In genomic region chr19:3825286-3825956, GRCh38 we compare ENCODE assay signal across 22 cellular contexts. TPM values are rescaled to one million over a fixed set of nuclear protein-coding genes. Genes with fewer than 3 reads are reported as not detected.
DNase-seq lines count a peak whose midpoint lies in the region; ATAC-seq and TF ChIP-seq lines count a peak whose summit lies in the region.
"Had no signal": no experiment of that assay in that cellular context is flagged by ENCODE, and none has a peak within 500 bp of the region (broad histone marks: within the 10 kb centered on the region; RNA-seq: fewer than 3 reads in every experiment).

No MANE protein-coding gene starts in this region.

- no peaks in the 10 kb centered on the region for H3K36me3 Mint-ChIP-seq in activated CD8-positive, alpha-beta T cell treated with anti-CD3 and anti-CD28 coated beads, Interleukin-2, amount 10 ng/mL, durations not matched to agents 7 days and 5 days (ENCODE audit: low read depth)
- H3K36me3 Mint-ChIP-seq in activated CD8-positive, alpha-beta T cell treated with anti-CD3 and anti-CD28 coated beads for 36 hours (ENCODE audit: low read depth), result no peaks in the 10 kb centered on the region

- H3K4me3 ChIP-seq in H7 (ENCODE audit: insufficient read depth, low read depth, low read length) (no peak overlapping the region), WERI-Rb-1 (ENCODE audit: low read depth, low read length) (no peak overlapping the region), neuronal stem cell (ENCODE audit: low read length in 2 of 2) (peak overlapping the region in 1 of 2 donors; percentile 26)
- H3K4me3 ChIP-seq: SJCRH30 had no signal

- ATAC-seq in activated CD8-positive, alpha-beta T cell treated with anti-CD3 and anti-CD28 coated beads, Interleukin-2, amount 10 ng/mL, durations not matched to agents 7 days and 5 days, result no peak
- no peak for ATAC-seq in activated CD8-positive, alpha-beta T cell treated with anti-CD3 and anti-CD28 coated beads for 36 hours
- no peak for ATAC-seq in GM18870 (IDR thresholded peaks at IDR 0.05; ENCODE audit: unreplicated experiment)
- ATAC-seq: Panc1, SK-N-SH treated with all-trans-retinoic acid at 6 μM for 48 hours had no signal

- CTCF ChIA-PET in activated CD8-positive, alpha-beta T cell treated with anti-CD3 and anti-CD28 coated beads, Interleukin-2, amount 10 ng/mL, durations not matched to agents 7 days and 5 days (lab: Charles Lee), result no interaction called here
- CTCF ChIA-PET in activated CD8-positive, alpha-beta T cell treated with anti-CD3 and anti-CD28 coated beads for 36 hours (lab: Charles Lee), result no interaction called here

- peak overlapping the region; percentile 83 for H2AK5ac ChIP-seq in neuronal stem cell (ENCODE audit: low read depth, low read length)

- H3K79me1 ChIP-seq in neuronal stem cell (ENCODE audit: low read depth, low read length), result no peaks in the 10 kb centered on the region

- no peak overlapping the region for H2BK12ac ChIP-seq in neuronal stem cell (ENCODE audit: low read length)

- peak overlapping the region; percentile 21 for H3K9ac ChIP-seq in neuronal stem cell (ENCODE audit: low read depth, low read length, poor library complexity)

- H3K14ac ChIP-seq in neuronal stem cell (ENCODE audit: low read length), result peak overlapping the region; percentile 21

- H3K27ac Mint-ChIP-seq in activated CD8-positive, alpha-beta T cell treated with anti-CD3 and anti-CD28 coated beads, Interleukin-2, amount 10 ng/mL, durations not matched to agents 7 days and 5 days, result peak overlapping the region; percentile 2
- no peak overlapping the region for H3K27ac Mint-ChIP-seq in activated CD8-positive, alpha-beta T cell treated with anti-CD3 and anti-CD28 coated beads for 36 hours

- no peaks in the 10 kb centered on the region for H3K27me3 Mint-ChIP-seq in activated CD8-positive, alpha-beta T cell treated with anti-CD3 and anti-CD28 coated beads, Interleukin-2, amount 10 ng/mL, durations not matched to agents 7 days and 5 days (ENCODE audit: low read depth)
- no peaks in the 10 kb centered on the region for H3K27me3 Mint-ChIP-seq in activated CD8-positive, alpha-beta T cell treated with anti-CD3 and anti-CD28 coated beads for 36 hours

- H3K23ac ChIP-seq in neuronal stem cell (ENCODE audit: low read depth, low read length, poor library complexity), result peak overlapping the region; percentile 73

- H3K18ac ChIP-seq in neuronal stem cell (ENCODE audit: low read length), result peak overlapping the region; percentile 80

- no peak overlapping the region for H4K8ac ChIP-seq in neuronal stem cell (ENCODE audit: low read depth, low read length)

- H3K9me3 ChIP-seq in WERI-Rb-1 (ENCODE audit: severe bottlenecking) (no peaks in the 10 kb centered on the region), neuronal stem cell (replicated peaks in 1 of 2; ENCODE audit: control insufficient read depth in 2 of 2, insufficient read depth in 1 of 2, low read depth in 1 of 2, low read length in 2 of 2) (no peaks in the 10 kb centered on the region)
- H3K9me3 ChIP-seq: SJCRH30 had no signal

- POLR2A ChIA-PET in activated CD8-positive, alpha-beta T cell treated with anti-CD3 and anti-CD28 coated beads, Interleukin-2, amount 10 ng/mL, durations not matched to agents 7 days and 5 days (lab: Charles Lee), result no interaction called here
- POLR2A ChIA-PET in activated CD8-positive, alpha-beta T cell treated with anti-CD3 and anti-CD28 coated beads for 36 hours (lab: Charles Lee), result no interaction called here

- H2BK120ac ChIP-seq in neuronal stem cell (ENCODE audit: low read depth, low read length), result no peak overlapping the region

- TF ChIP-seq CTCF in activated CD8-positive, alpha-beta T cell treated with anti-CD3 and anti-CD28 coated beads for 36 hours (IDR thresholded peaks at IDR 0.05), result no peak
- no peak for TF ChIP-seq CTCF in WERI-Rb-1 (IDR thresholded peaks at IDR 0.05; ENCODE audit: low read depth, low read length)

- H2AFZ ChIP-seq in neuronal stem cell (ENCODE audit: low read length), result peak overlapping the region; percentile 11

- no peak overlapping the region for H3K4me2 ChIP-seq in neuronal stem cell (ENCODE audit: insufficient read depth, low read length, poor library complexity, severe bottlenecking)

- H3K27ac ChIP-seq in WERI-Rb-1, result peak overlapping the region; percentile 51
- H3K27ac ChIP-seq in neuronal stem cell (replicated peaks; ENCODE audit: low read length), result no peak overlapping the region
- H3K27ac ChIP-seq: SJCRH30 had no signal

- H3K27me3 ChIP-seq in H7 (ENCODE audit: control insufficient read depth, insufficient read depth, low read length) (no peaks in the 10 kb centered on the region; the same call in 1 of the 2 replicates), WERI-Rb-1 (ENCODE audit: insufficient read depth, low read depth, severe bottlenecking) (no peaks in the 10 kb centered on the region), neuronal stem cell (ENCODE audit: control insufficient read depth in 3 of 3, insufficient read depth in 3 of 3, low read depth in 1 of 3, low read length in 3 of 3) (peaks cover 0 to 23% (median 0%) of the 10 kb centered on the region in 3 experiments)

- no peak for DNase-seq in activated CD8-positive, alpha-beta T cell treated with anti-CD3 and anti-CD28 coated beads, Interleukin-2, amount 10 ng/mL, durations not matched to agents 7 days and 5 days
- DNase-seq in activated CD8-positive, alpha-beta T cell treated with anti-CD3 and anti-CD28 coated beads for 36 hours, result no peak
- DNase-seq in H7 (peak; percentile 58), WERI-Rb-1 (no peak), neuronal stem cell (ENCODE audit: low spot score) (no peak)
- DNase-seq in activated T-cell treated with anti-CD3 and anti-CD28 coated beads, Interleukin-2, amount 50 U/mL, for 48 hours, result no peak
- DNase-seq: Calu3, DMS79 treated with DMSO at 0.1 percent for 48 hours, NCI-H1048, NCI-H1417, NCI-H1694, NCI-H2029 treated with DMSO at 0.1 percent for 48 hours, NCI-H446 treated with DMSO at 0.1 percent for 48 hours, NCI-H526, NCI-H82, SJCRH30 had no signal

- H2BK15ac ChIP-seq in neuronal stem cell (ENCODE audit: low read length), result peak overlapping the region; percentile 30

- WGBS in neuronal stem cell (ENCODE audit: extremely low coverage in 2 of 2, insufficient read length in 2 of 2, insufficient replicate concordance in 1 of 2), 2 donors, result no CpG with 5 or more reads among the region's 32 CpGs

- peaks cover 19% of the 10 kb centered on the region for H3K4me1 Mint-ChIP-seq in activated CD8-positive, alpha-beta T cell treated with anti-CD3 and anti-CD28 coated beads, Interleukin-2, amount 10 ng/mL, durations not matched to agents 7 days and 5 days (ENCODE audit: low read depth)
- peaks cover 8% of the 10 kb centered on the region for H3K4me1 Mint-ChIP-seq in activated CD8-positive, alpha-beta T cell treated with anti-CD3 and anti-CD28 coated beads for 36 hours (ENCODE audit: low read depth)

- peaks cover 0 to 2% of the 10 kb centered on the region in 2 donors for H3K4me1 ChIP-seq in neuronal stem cell (ENCODE audit: control insufficient read depth in 2 of 2, insufficient read depth in 1 of 2, low read depth in 1 of 2, low read length in 2 of 2)
- H3K4me1 ChIP-seq: SJCRH30 had no signal

- H3K4ac ChIP-seq in neuronal stem cell (ENCODE audit: low read length), result no peak overlapping the region

- H4K91ac ChIP-seq in neuronal stem cell (ENCODE audit: low read depth, low read length, poor library complexity), result no peak overlapping the region

- no peak overlapping the region for H3K4me3 Mint-ChIP-seq in activated CD8-positive, alpha-beta T cell treated with anti-CD3 and anti-CD28 coated beads, Interleukin-2, amount 10 ng/mL, durations not matched to agents 7 days and 5 days
- no peak overlapping the region for H3K4me3 Mint-ChIP-seq in activated CD8-positive, alpha-beta T cell treated with anti-CD3 and anti-CD28 coated beads for 36 hours

- peak overlapping the region; percentile 24 for H2BK5ac ChIP-seq in neuronal stem cell (ENCODE audit: low read length)

- H3K9me3 Mint-ChIP-seq in activated CD8-positive, alpha-beta T cell treated with anti-CD3 and anti-CD28 coated beads, Interleukin-2, amount 10 ng/mL, durations not matched to agents 7 days and 5 days (ENCODE audit: insufficient read depth), result no peaks in the 10 kb centered on the region
- H3K9me3 Mint-ChIP-seq in activated CD8-positive, alpha-beta T cell treated with anti-CD3 and anti-CD28 coated beads for 36 hours, result no peaks in the 10 kb centered on the region

- intact Hi-C loops in activated CD8-positive, alpha-beta T cell treated with anti-CD3 and anti-CD28 coated beads for 36 hours (cut with micrococcal nuclease), result no loop called here

- no peaks in the 10 kb centered on the region for H3K36me3 ChIP-seq in H7 (replicated peaks; ENCODE audit: control insufficient read depth, insufficient read depth, low read length)
- H3K36me3 ChIP-seq in WERI-Rb-1, result no peaks in the 10 kb centered on the region
- no peaks in the 10 kb centered on the region for H3K36me3 ChIP-seq in neuronal stem cell (replicated peaks in 1 of 2; ENCODE audit: control insufficient read depth in 2 of 2, insufficient read depth in 2 of 2, low read length in 2 of 2)
- H3K36me3 ChIP-seq: SJCRH30 had no signal

RNA-seq across cellular contexts. Expression of gene MATK, which starts 39.2 kb away (rescaled TPM):
- total RNA-seq in activated CD8-positive, alpha-beta T cell treated with anti-CD3 and anti-CD28 coated beads, Interleukin-2, amount 10 ng/mL, durations not matched to agents 7 days and 5 days, result 10 to 100 TPM; 39.9 to 44.0 TPM
- total RNA-seq in activated CD8-positive, alpha-beta T cell treated with anti-CD3 and anti-CD28 coated beads for 36 hours, result 10 to 100 TPM; 37.6 to 39.6 TPM
- total RNA-seq in H7 (2014; rRNA removed; shearing (Covaris generic)), result 19.1 and 22.8 TPM in 2 replicates
- 1.4 TPM for polyA plus RNA-seq in neuronal stem cell (2013, experiment 1 of 2)
- 1.6 TPM for polyA plus RNA-seq in neuronal stem cell (2013, experiment 2 of 2)
- total RNA-seq: Calu3, OCI-LY7, SJCRH30 had no signal
- polyA plus RNA-seq: BJ had no signal

RNA-seq across cellular contexts. Expression of gene ZFR2, which starts 43.4 kb away (rescaled TPM):
- under 1 TPM; 0.24 to 0.42 TPM for total RNA-seq in activated CD8-positive, alpha-beta T cell treated with anti-CD3 and anti-CD28 coated beads, Interleukin-2, amount 10 ng/mL, durations not matched to agents 7 days and 5 days
- under 1 TPM in 1 of 2 experiments, not detected in 1; 0.23 TPM for total RNA-seq in activated CD8-positive, alpha-beta T cell treated with anti-CD3 and anti-CD28 coated beads for 36 hours
- total RNA-seq in H7 (2014; rRNA removed; shearing (Covaris generic)), result 21.5 and 36.1 TPM in 2 replicates
- 12.5 TPM for polyA plus RNA-seq in neuronal stem cell (2013, experiment 1 of 2)
- polyA plus RNA-seq in neuronal stem cell (2013, experiment 2 of 2), result 13.8 TPM
- total RNA-seq: A172, Calu3, OCI-LY7, SJCRH30 had no signal

RNA-seq across cellular contexts. Expression of gene RAX2, which starts 53.4 kb away (rescaled TPM):
- total RNA-seq in activated CD8-positive, alpha-beta T cell treated with anti-CD3 and anti-CD28 coated beads, Interleukin-2, amount 10 ng/mL, durations not matched to agents 7 days and 5 days, result not detected
- not detected for total RNA-seq in activated CD8-positive, alpha-beta T cell treated with anti-CD3 and anti-CD28 coated beads for 36 hours
- total RNA-seq in H7 (2014; rRNA removed; shearing (Covaris generic)), result not detected in 2 replicates
- polyA plus RNA-seq in neuronal stem cell (2013, experiment 1 of 2), result 0.01 TPM
- polyA plus RNA-seq in neuronal stem cell (2013, experiment 2 of 2), result 0.03 TPM
- total RNA-seq: A172, Calu3, OCI-LY7, SJCRH30 had no signal
- polyA plus RNA-seq: BJ had no signal

RNA-seq across cellular contexts. Expression of gene ATCAY, which starts 55.1 kb away (rescaled TPM):
- not detected for total RNA-seq in activated CD8-positive, alpha-beta T cell treated with anti-CD3 and anti-CD28 coated beads, Interleukin-2, amount 10 ng/mL, durations not matched to agents 7 days and 5 days
- not detected for total RNA-seq in activated CD8-positive, alpha-beta T cell treated with anti-CD3 and anti-CD28 coated beads for 36 hours
- total RNA-seq in H7 (2014; rRNA removed; shearing (Covaris generic)), result 10.2 and 17.9 TPM in 2 replicates
- polyA plus RNA-seq in neuronal stem cell (2013, experiment 1 of 2), result 19.1 TPM
- polyA plus RNA-seq in neuronal stem cell (2013, experiment 2 of 2), result 19.7 TPM
- total RNA-seq: A172, Calu3, OCI-LY7, SJCRH30 had no signal
- polyA plus RNA-seq: BJ had no signal

Comparison
In these comparisons a context has a peak if more than half of its experiments do, and no peak if none do; other contexts are left out.
1. RNA of gene ZFR2, which starts 43.4 kb away (total RNA-seq): 21.5 to 36.1 TPM in H7; 0.24 to 0.42 TPM in activated CD8-positive, alpha-beta T cell treated with anti-CD3 and anti-CD28 coated beads, Interleukin-2, amount 10 ng/mL, durations not matched to agents 7 days and 5 days and 0.23 TPM in activated CD8-positive, alpha-beta T cell treated with anti-CD3 and anti-CD28 coated beads for 36 hours; every median in the first group is over 10 times any median in the second.